ENCODE assay signal across 19 cellular contexts in genomic region chr7:123876557-123877256, GRCh38. TPM values are rescaled to one million over a fixed set of nuclear protein-coding genes. Genes with fewer than 3 reads are reported as not detected.
DNase-seq lines count a peak whose midpoint lies in the region; ATAC-seq, FAIRE-seq and TF ChIP-seq lines count a peak whose summit lies in the region.
"Had no signal": no experiment of that assay in that cellular context is flagged by ENCODE, and none has a peak within 500 bp of the region (broad histone marks: within the 10 kb centered on the region; RNA-seq: fewer than 3 reads in every experiment).

No MANE protein-coding gene starts in this region.

- POLR2A ChIA-PET in HepG2 (lab: Yijun Ruan, JAX), result no interaction called here
- POLR2A ChIA-PET in endothelial cell of umbilical vein (lab: Charles Lee), result no interaction called here

- no peak for TF ChIP-seq CTCF in liver (IDR thresholded peaks at IDR 0.05; ENCODE audit: low read depth, low read length, missing input control)
- TF ChIP-seq CTCF in HepG2 (CRISPR knock-in tag; IDR thresholded peaks at IDR 0.05), result no peak
- no peak for TF ChIP-seq CTCF in endothelial cell of umbilical vein (IDR thresholded peaks at IDR 0.05; ENCODE audit: extremely low read depth in 1 of 2, insufficient read depth in 1 of 2, low read depth in 1 of 2, low read length in 2 of 2)
- TF ChIP-seq CTCF in spleen (IDR thresholded peaks at IDR 0.05 in 8 of 11, conservative IDR thresholded peaks at IDR 0.05 in 3 of 11), result no peak

- BruUV-seq in HepG2 (replicated peaks; lab: Mats Ljungman, UMichigan), result no TSS peak
- no TSS peak for BruUV-seq in endothelial cell of umbilical vein (replicated peaks; lab: Mats Ljungman, UMichigan)

- intact Hi-C loops in HepG2 (cut with micrococcal nuclease; ENCODE audit: unreplicated experiment), result no loop called here
- intact Hi-C loops in endothelial cell of umbilical vein (cut with micrococcal nuclease), result loop anchor here (10.0 kb wide), 1 partner anchor 968 kb away; no protein-coding TSS in a partner anchor
- intact Hi-C loops in spleen (cut with DNase I; ENCODE audit: low total_unique reads), result no loop called here

- no peaks in the 10 kb centered on the region for H4K20me1 ChIP-seq in HepG2 (ENCODE audit: insufficient read depth, low read length)
- H4K20me1 ChIP-seq in endothelial cell of umbilical vein (replicated peaks; ENCODE audit: control insufficient read depth, extremely low read depth, insufficient read depth, low read length), result no peaks in the 10 kb centered on the region
- H4K20me1 ChIP-seq: BLaER1 treated with 17β-estradiol and CSF1 and Interleukin-3, amounts not matched to agents 10 nM and 100 nM had no signal

- H3K9ac ChIP-seq in liver (ENCODE audit: low read depth in 1 of 2, low read length in 2 of 2), result no peak overlapping the region
- H3K9ac ChIP-seq in HepG2 (ENCODE audit: insufficient read depth, low read depth, low read length), result no peak overlapping the region
- no peak overlapping the region for H3K9ac ChIP-seq in endothelial cell of umbilical vein (replicated peaks; ENCODE audit: extremely low read depth, insufficient read depth, low read length)
- H3K9ac ChIP-seq: BLaER1 treated with 17β-estradiol and CSF1 and Interleukin-3, amounts not matched to agents 10 nM and 100 nM had no signal

- no peaks in the 10 kb centered on the region for H3K36me3 ChIP-seq in liver (ENCODE audit: control insufficient read depth in 4 of 4, insufficient read depth in 3 of 4, low read depth in 1 of 4, low read length in 3 of 4)
- no peaks in the 10 kb centered on the region for H3K36me3 ChIP-seq in HepG2 (replicated peaks in 1 of 2; ENCODE audit: control insufficient read depth in 1 of 2, insufficient read depth in 2 of 2, low read length in 2 of 2)
- H3K36me3 ChIP-seq in endothelial cell of umbilical vein (ENCODE audit: control insufficient read depth in 2 of 2, extremely low read depth in 1 of 2, insufficient read depth in 2 of 2, low read length in 2 of 2), result no peaks in the 10 kb centered on the region
- H3K36me3 ChIP-seq in spleen, result no peaks in the 10 kb centered on the region
- no peaks in the 10 kb centered on the region for H3K36me3 ChIP-seq in SJCRH30
- H3K36me3 ChIP-seq: BLaER1 treated with 17β-estradiol and CSF1 and Interleukin-3, amounts not matched to agents 10 nM and 100 nM had no signal

- H3K27me3 ChIP-seq in liver (ENCODE audit: control insufficient read depth in 4 of 4, insufficient read depth in 4 of 4, low read length in 3 of 4) (no peaks in the 10 kb centered on the region), HepG2 (ENCODE audit: control insufficient read depth in 1 of 2, insufficient read depth in 2 of 2, low read length in 2 of 2) (no peaks in the 10 kb centered on the region), endothelial cell of umbilical vein (ENCODE audit: control insufficient read depth in 2 of 2, insufficient read depth in 2 of 2, low read length in 2 of 2) (no peaks in the 10 kb centered on the region), spleen (replicated peaks in 1 of 7) (no peaks in the 10 kb centered on the region), SJCRH30 (peaks cover 12% of the 10 kb centered on the region)
- H3K27me3 ChIP-seq: BLaER1 treated with 17β-estradiol and CSF1 and Interleukin-3, amounts not matched to agents 10 nM and 100 nM had no signal

- no peak for TF ChIP-seq POLR2A in HepG2 (IDR thresholded peaks at IDR 0.05; ENCODE audit: insufficient read depth in 1 of 2, low read depth in 2 of 2, low read length in 2 of 2)
- TF ChIP-seq POLR2A in endothelial cell of umbilical vein (IDR thresholded peaks at IDR 0.05; ENCODE audit: low read depth, low read length), result no peak
- TF ChIP-seq POLR2A in spleen (IDR thresholded peaks at IDR 0.05), result no peak

- 19% methylated on average over 7 of the region's 7 CpGs for whole genome bisulfite sequencing in liver
- WGBS in HepG2 (ENCODE audit: low lambda C conversion rate), result 9% methylated on average over 7 of the region's 7 CpGs
- 65 to 77% (median 71%) methylated on average over 7 of the region's 7 CpGs for WGBS in spleen, 5 donors

- H3K4me3 ChIP-seq in liver (ENCODE audit: low read depth in 1 of 3, low read length in 3 of 3) (no peak overlapping the region), HepG2 (replicated peaks in 1 of 3; ENCODE audit: insufficient read depth in 1 of 3, low read depth in 2 of 3, low read length in 3 of 3) (no peak overlapping the region), endothelial cell of umbilical vein (replicated peaks in 1 of 3; ENCODE audit: insufficient read depth in 1 of 3, low read depth in 1 of 3, low read length in 3 of 3) (no peak overlapping the region), spleen (no peak overlapping the region), SJCRH30 (no peak overlapping the region)
- H3K4me3 ChIP-seq: BLaER1 treated with 17β-estradiol and CSF1 and Interleukin-3, amounts not matched to agents 10 nM and 100 nM had no signal

- no peak overlapping the region for H3K27ac ChIP-seq in liver (ENCODE audit: low read depth in 1 of 2, low read length in 2 of 2)
- H3K27ac ChIP-seq in HepG2 (ENCODE audit: extremely low read length, insufficient read depth, low read length), result no peak overlapping the region
- no peak overlapping the region for H3K27ac ChIP-seq in endothelial cell of umbilical vein (ENCODE audit: insufficient read depth, low read depth, low read length)
- no peak overlapping the region for H3K27ac ChIP-seq in spleen
- no peak overlapping the region for H3K27ac ChIP-seq in SJCRH30
- H3K27ac ChIP-seq: BLaER1 treated with 17β-estradiol and CSF1 and Interleukin-3, amounts not matched to agents 10 nM and 100 nM had no signal

- H3K9me3 ChIP-seq in liver (ENCODE audit: control insufficient read depth in 4 of 4, low read length in 3 of 4), result no peaks in the 10 kb centered on the region
- H3K9me3 ChIP-seq in HepG2 (ENCODE audit: low read length), result no peaks in the 10 kb centered on the region
- no peaks in the 10 kb centered on the region for H3K9me3 ChIP-seq in endothelial cell of umbilical vein (replicated peaks; ENCODE audit: control insufficient read depth, insufficient read depth, low read length)
- H3K9me3 ChIP-seq in spleen, result no peaks in the 10 kb centered on the region
- H3K9me3 ChIP-seq in SJCRH30 (replicated peaks), result no peaks in the 10 kb centered on the region
- H3K9me3 ChIP-seq: BLaER1 treated with 17β-estradiol and CSF1 and Interleukin-3, amounts not matched to agents 10 nM and 100 nM had no signal

- TF ChIP-seq EP300 in HepG2 (IDR thresholded peaks at IDR 0.05; ENCODE audit: low read depth in 2 of 2, low read length in 2 of 2) (no peak), HepG2 (CRISPR knock-in tag; IDR thresholded peaks at IDR 0.05; ENCODE audit: borderline replicate concordance) (no peak)

- DNase-seq in HepG2 (ENCODE audit: low spot score) (no peak), endothelial cell of umbilical vein (ENCODE audit: low read depth, low spot score) (peak; percentile 15), mucosa of gallbladder (ENCODE audit: low spot score) (peak; percentile 88), spleen (no peak), NCI-H748 treated with DMSO at 0.1 percent for 48 hours (lab: John Stamatoyannopoulos, UW) (no peak), SJCRH30 (no peak)
- DNase-seq: ACHN; Calu3; CD4-positive, CD25-positive, alpha-beta regulatory T cell; DMS 273 treated with DMSO at 0.1 percent for 48 hours; GOT3; H9 had no signal

- dilution Hi-C loops in endothelial cell of umbilical vein (cut with MboI; ENCODE audit: extremely low pct_ligation_motif_present, low sequenced_read_pairs), result no loop called here

- FAIRE-seq in HepG2 (lab: Jason Lieb, UNC), result no peak
- no peak for FAIRE-seq in endothelial cell of umbilical vein (lab: Jason Lieb, UNC)
- FAIRE-seq: GM12891, GM19239 had no signal

- in situ Hi-C loops in HepG2 (cut with HindIII; ENCODE audit: extremely low pct_ligation_motif_present, low pct_unique_long_range_greater_than_20kb), result no loop called here

- ATAC-seq in HepG2, result no peak

- no peak overlapping the region for H3K4me2 ChIP-seq in HepG2 (ENCODE audit: low read depth, low read length)
- H3K4me2 ChIP-seq in endothelial cell of umbilical vein (ENCODE audit: insufficient read depth, low read length), result no peak overlapping the region
- H3K4me2 ChIP-seq: BLaER1 treated with 17β-estradiol and CSF1 and Interleukin-3, amounts not matched to agents 10 nM and 100 nM had no signal

- CTCF ChIA-PET in HepG2 (lab: Yijun Ruan, JAX; ENCODE audit: low intra/inter-chr PET ratio, low total read pairs), result no interaction called here
- CTCF ChIA-PET in endothelial cell of umbilical vein (lab: Charles Lee), result interaction anchor here (1.0 to 2.7 kb wide), 4 partner anchors 12 to 382 kb away, joined by 4 to 12 read pairs (median 6); no protein-coding TSS in a partner anchor

- H3K9me1 ChIP-seq in endothelial cell of umbilical vein (replicated peaks; ENCODE audit: control insufficient read depth, extremely low read depth, insufficient read depth, low read length), result no peaks in the 10 kb centered on the region

- H3K79me2 ChIP-seq in HepG2 (ENCODE audit: insufficient read depth, low read length) (no peaks in the 10 kb centered on the region), endothelial cell of umbilical vein (ENCODE audit: control insufficient read depth, insufficient read depth, low read length) (no peaks in the 10 kb centered on the region)

- peaks cover 6 to 29% (median 18%) of the 10 kb centered on the region in 4 donors for H3K4me1 ChIP-seq in liver (ENCODE audit: control insufficient read depth in 4 of 4, insufficient read depth in 4 of 4, low read length in 3 of 4)
- H3K4me1 ChIP-seq in HepG2 (ENCODE audit: insufficient read depth, low read length), result no peaks in the 10 kb centered on the region
- H3K4me1 ChIP-seq in endothelial cell of umbilical vein (ENCODE audit: control insufficient read depth, extremely low read depth, insufficient read depth, low read length), result no peaks in the 10 kb centered on the region
- H3K4me1 ChIP-seq in spleen, result no peaks in the 10 kb centered on the region
- no peaks in the 10 kb centered on the region for H3K4me1 ChIP-seq in SJCRH30
- H3K4me1 ChIP-seq: BLaER1 treated with 17β-estradiol and CSF1 and Interleukin-3, amounts not matched to agents 10 nM and 100 nM had no signal

- H2AFZ ChIP-seq in HepG2 (ENCODE audit: low read length) (no peak overlapping the region), endothelial cell of umbilical vein (ENCODE audit: low read depth, low read length) (no peak overlapping the region)

- TF ChIP-seq RAD21 in liver (IDR thresholded peaks at IDR 0.05) (peak in 1 of 2 donors; percentile 60), HepG2 (CRISPR knock-in tag; IDR thresholded peaks at IDR 0.05) (no peak)

RNA-seq across cellular contexts. Expression of gene HYAL4, which starts 31.7 kb away (rescaled TPM):
- total RNA-seq in liver (not detected), HepG2 (2016; rRNA removed; fragmentation: Illumina TruSeq; extraction: Trizol) (not detected in 2 replicates), endothelial cell of umbilical vein (not detected in 2 replicates), mucosa of gallbladder (not detected), spleen (under 1 TPM in 1 of 7 donors, not detected in 6; 0.26 TPM)
- polyA plus RNA-seq in liver (not detected), HepG2 (2011; rRNA removed) (not detected in 2 replicates), endothelial cell of umbilical vein (not detected in 2 replicates), spleen (not detected)
- total RNA-seq in HepG2 (2016; cell fraction: cytosol; rRNA removed; fragmentation: Illumina TruSeq; extraction: Trizol; ENCODE audit: low read depth), result not detected in 2 replicates
- total RNA-seq in HepG2 (2016; cell fraction: insoluble cytoplasmic fraction; rRNA removed; fragmentation: Illumina TruSeq; extraction: Trizol), result not detected in 2 replicates
- total RNA-seq in HepG2 (2016; cell fraction: membrane; rRNA removed; fragmentation: Illumina TruSeq; extraction: Trizol), result not detected in 2 replicates
- not detected in 2 replicates for total RNA-seq in HepG2 (2016; cell fraction: nucleus; rRNA removed; fragmentation: Illumina TruSeq; extraction: Trizol)
- not detected in 2 replicates for polyA plus RNA-seq in HepG2 (2011; cell fraction: cytosol; rRNA removed)
- not detected in 2 replicates for polyA plus RNA-seq in HepG2 (2011; cell fraction: nucleus; rRNA removed)
- polyA plus RNA-seq in HepG2 (2012), result not detected in 2 replicates
- not detected in 2 replicates for polyA plus RNA-seq in HepG2 (2016; cell fraction: cytosol; fragmentation: Illumina TruSeq; extraction: Trizol; ENCODE audit: low read depth)
- not detected in 2 replicates for polyA plus RNA-seq in HepG2 (2016; cell fraction: insoluble cytoplasmic fraction; fragmentation: Illumina TruSeq; extraction: Trizol; ENCODE audit: low read depth)
- not detected in 2 replicates for polyA plus RNA-seq in HepG2 (2016; cell fraction: membrane; fragmentation: Illumina TruSeq; extraction: Trizol; ENCODE audit: low read depth)
- polyA plus RNA-seq in HepG2 (2016; cell fraction: nucleus; fragmentation: Illumina TruSeq; extraction: Trizol; ENCODE audit: insufficient read depth, low read depth), result not detected in 2 replicates
- 0.26 TPM in 1 of 2 replicates, not detected in the other for polyA minus RNA-seq in HepG2 (2011; rRNA and poly(A)+ RNA removed; ENCODE audit: low replicate concordance)
- not detected in 2 replicates for polyA minus RNA-seq in HepG2 (2011; cell fraction: cytosol; rRNA and poly(A)+ RNA removed)
- polyA minus RNA-seq in HepG2 (2011; cell fraction: nucleus; rRNA and poly(A)+ RNA removed), result not detected in 2 replicates
- not detected in 2 replicates for polyA plus RNA-seq in endothelial cell of umbilical vein (2011; cell fraction: cytosol; rRNA removed)
- polyA plus RNA-seq in endothelial cell of umbilical vein (2011; cell fraction: nucleus; rRNA removed), result not detected in 2 replicates
- polyA plus RNA-seq in endothelial cell of umbilical vein (2012), result 0.17 and 0.78 TPM in 2 replicates
- not detected in 2 replicates for polyA minus RNA-seq in endothelial cell of umbilical vein
- polyA minus RNA-seq in endothelial cell of umbilical vein (2011; cell fraction: cytosol; rRNA and poly(A)+ RNA removed), result not detected
- polyA minus RNA-seq in endothelial cell of umbilical vein (2011; cell fraction: nucleus; rRNA and poly(A)+ RNA removed), result not detected in 2 replicates
- total RNA-seq in SJCRH30 (2014; rRNA removed; shearing (Covaris generic)), result not detected in 2 replicates
- total RNA-seq: A172; Calu3; CD4-positive, CD25-positive, alpha-beta regulatory T cell; G401; H9 had no signal
- polyA plus RNA-seq: CD4-positive, CD25-positive, alpha-beta regulatory T cell had no signal

RNA-seq across cellular contexts. Expression of gene SPAM1, which starts 48.3 kb away (rescaled TPM):
- total RNA-seq in liver (not detected), HepG2 (2016; rRNA removed; fragmentation: Illumina TruSeq; extraction: Trizol) (not detected in 2 replicates), endothelial cell of umbilical vein (not detected in 2 replicates), mucosa of gallbladder (not detected), spleen (not detected)
- polyA plus RNA-seq in liver (not detected), HepG2 (2011; rRNA removed) (not detected in 2 replicates), endothelial cell of umbilical vein (not detected in 2 replicates), spleen (not detected)
- total RNA-seq in HepG2 (2016; cell fraction: cytosol; rRNA removed; fragmentation: Illumina TruSeq; extraction: Trizol; ENCODE audit: low read depth), result not detected in 2 replicates
- total RNA-seq in HepG2 (2016; cell fraction: insoluble cytoplasmic fraction; rRNA removed; fragmentation: Illumina TruSeq; extraction: Trizol), result not detected in 2 replicates
- not detected in 2 replicates for total RNA-seq in HepG2 (2016; cell fraction: membrane; rRNA removed; fragmentation: Illumina TruSeq; extraction: Trizol)
- not detected in 2 replicates for total RNA-seq in HepG2 (2016; cell fraction: nucleus; rRNA removed; fragmentation: Illumina TruSeq; extraction: Trizol)
- not detected in 2 replicates for polyA plus RNA-seq in HepG2 (2011; cell fraction: cytosol; rRNA removed)
- polyA plus RNA-seq in HepG2 (2011; cell fraction: nucleus; rRNA removed), result not detected in 2 replicates
- polyA plus RNA-seq in HepG2 (2012), result not detected in 2 replicates
- polyA plus RNA-seq in HepG2 (2016; cell fraction: cytosol; fragmentation: Illumina TruSeq; extraction: Trizol; ENCODE audit: low read depth), result not detected in 2 replicates
- polyA plus RNA-seq in HepG2 (2016; cell fraction: insoluble cytoplasmic fraction; fragmentation: Illumina TruSeq; extraction: Trizol; ENCODE audit: low read depth), result not detected in 2 replicates
- polyA plus RNA-seq in HepG2 (2016; cell fraction: membrane; fragmentation: Illumina TruSeq; extraction: Trizol; ENCODE audit: low read depth), result not detected in 2 replicates
- not detected in 2 replicates for polyA plus RNA-seq in HepG2 (2016; cell fraction: nucleus; fragmentation: Illumina TruSeq; extraction: Trizol; ENCODE audit: insufficient read depth, low read depth)
- polyA minus RNA-seq in HepG2 (2011; rRNA and poly(A)+ RNA removed; ENCODE audit: low replicate concordance), result not detected in 2 replicates
- not detected in 2 replicates for polyA minus RNA-seq in HepG2 (2011; cell fraction: cytosol; rRNA and poly(A)+ RNA removed)
- polyA minus RNA-seq in HepG2 (2011; cell fraction: nucleus; rRNA and poly(A)+ RNA removed), result not detected in 2 replicates
- polyA plus RNA-seq in endothelial cell of umbilical vein (2011; cell fraction: cytosol; rRNA removed), result not detected in 2 replicates
- polyA plus RNA-seq in endothelial cell of umbilical vein (2011; cell fraction: nucleus; rRNA removed), result not detected in 2 replicates
- not detected in 2 replicates for polyA plus RNA-seq in endothelial cell of umbilical vein (2012)
- polyA minus RNA-seq in endothelial cell of umbilical vein, result not detected in 2 replicates
- not detected for polyA minus RNA-seq in endothelial cell of umbilical vein (2011; cell fraction: cytosol; rRNA and poly(A)+ RNA removed)
- not detected in 2 replicates for polyA minus RNA-seq in endothelial cell of umbilical vein (2011; cell fraction: nucleus; rRNA and poly(A)+ RNA removed)
- not detected in 2 replicates for total RNA-seq in SJCRH30 (2014; rRNA removed; shearing (Covaris generic))
- total RNA-seq: A172; Calu3; CD4-positive, CD25-positive, alpha-beta regulatory T cell; G401; H9; HT1080 had no signal
- polyA plus RNA-seq: CD4-positive, CD25-positive, alpha-beta regulatory T cell had no signal

Comparison
In these comparisons a context has a peak if more than half of its experiments do, and no peak if none do; other contexts are left out.
1. DNase-seq: peak in endothelial cell of umbilical vein (single experiment) and mucosa of gallbladder (single experiment); none in HepG2 (single experiment), spleen (single experiment), NCI-H748 treated with DMSO at 0.1 percent for 48 hours (single experiment) and SJCRH30 (0 of 2).